ENCODE assay signal across 16 cellular contexts in the genomic region with DNA sequence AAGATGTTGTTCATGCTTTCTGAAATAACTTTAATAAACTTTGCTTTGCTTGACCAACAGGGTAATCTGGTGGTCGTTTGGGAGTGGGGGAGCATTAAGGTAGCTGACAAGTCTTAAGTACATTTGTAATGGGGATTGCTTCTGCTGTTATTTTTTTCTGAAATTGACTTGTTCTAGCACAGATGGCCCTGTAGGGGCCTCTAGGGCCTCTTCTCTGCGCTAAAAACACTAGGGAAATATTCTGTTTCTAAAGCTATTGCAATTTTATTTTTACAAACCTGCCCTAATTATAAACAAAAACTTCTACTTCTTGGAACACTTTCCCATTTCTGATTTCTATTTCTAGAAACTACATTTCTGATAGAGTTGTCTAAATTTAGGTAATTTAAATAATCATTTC.
A peak's percentile ranks its signal among the peaks of the same experiment; 100 is the strongest.
DNase-seq lines count a peak whose midpoint lies in the region; ATAC-seq and TF ChIP-seq lines count a peak whose summit lies in the region.
"Had no signal": no experiment of that assay in that cellular context is flagged by ENCODE, and none has a peak within 500 bp of the region (broad histone marks: within the 10 kb centered on the region; RNA-seq: fewer than 3 reads in every experiment).

No MANE protein-coding gene starts in this region.

- no peak overlapping the region for H3K27ac Mint-ChIP-seq in neural crest cell (ENCODE audit: unreplicated experiment)
- H3K27ac Mint-ChIP-seq: activated naive CD4-positive, alpha-beta T cell treated with anti-CD3 and anti-CD28 coated beads, Interleukin-2, amount 10 ng/mL, durations not matched to agents 7 days and 5 days; naive B cell had no signal

- TF ChIP-seq CTCF in GM12873 (IDR thresholded peaks at IDR 0.05; ENCODE audit: insufficient read depth, low read depth, low read length, missing control alignments), result peak; percentile 23
- TF ChIP-seq CTCF in WERI-Rb-1 (IDR thresholded peaks at IDR 0.05; ENCODE audit: low read depth, low read length), result peak; percentile 9; the same call in 1 of the 2 replicates
- TF ChIP-seq CTCF in neural crest cell (conservative IDR thresholded peaks at IDR 0.05), result peak; percentile 28

- no peaks in the 10 kb centered on the region for H3K9me3 ChIP-seq in WERI-Rb-1 (ENCODE audit: severe bottlenecking)
- H3K9me3 ChIP-seq: heart left ventricle, MG63 had no signal

- H3K27me3 Mint-ChIP-seq in neural crest cell (ENCODE audit: low read depth), result no peaks in the 10 kb centered on the region
- H3K27me3 Mint-ChIP-seq: activated naive CD4-positive, alpha-beta T cell treated with anti-CD3 and anti-CD28 coated beads, Interleukin-2, amount 10 ng/mL, durations not matched to agents 7 days and 5 days; naive B cell had no signal

- no peak overlapping the region for H3K4me3 Mint-ChIP-seq in neural crest cell
- H3K4me3 Mint-ChIP-seq: activated naive CD4-positive, alpha-beta T cell treated with anti-CD3 and anti-CD28 coated beads, Interleukin-2, amount 10 ng/mL, durations not matched to agents 7 days and 5 days; naive B cell had no signal

- H3K36me3 Mint-ChIP-seq in neural crest cell (ENCODE audit: low read depth), result no peaks in the 10 kb centered on the region
- H3K36me3 Mint-ChIP-seq: activated naive CD4-positive, alpha-beta T cell treated with anti-CD3 and anti-CD28 coated beads, Interleukin-2, amount 10 ng/mL, durations not matched to agents 7 days and 5 days; naive B cell had no signal

- H3K9me3 Mint-ChIP-seq in neural crest cell, result peaks cover 2% of the 10 kb centered on the region

- ATAC-seq in HG02798 (IDR thresholded peaks at IDR 0.05; ENCODE audit: poor library complexity, unreplicated experiment) (peak; percentile 41), HG02885 (IDR thresholded peaks at IDR 0.05; ENCODE audit: poor library complexity, unreplicated experiment) (no peak)
- ATAC-seq: heart left ventricle had no signal

- no peak overlapping the region for H3K27ac ChIP-seq in WERI-Rb-1
- H3K27ac ChIP-seq: heart left ventricle, RWPE1 had no signal

- no peak overlapping the region for H3K4me3 ChIP-seq in WERI-Rb-1 (ENCODE audit: low read depth, low read length)
- H3K4me3 ChIP-seq: heart left ventricle, MG63 had no signal

- no peaks in the 10 kb centered on the region for H3K27me3 ChIP-seq in WERI-Rb-1 (ENCODE audit: insufficient read depth, low read depth, severe bottlenecking)
- H3K27me3 ChIP-seq: heart left ventricle, MG63 had no signal

- H3K4me1 Mint-ChIP-seq in neural crest cell, result no peaks in the 10 kb centered on the region
- H3K4me1 Mint-ChIP-seq: activated naive CD4-positive, alpha-beta T cell treated with anti-CD3 and anti-CD28 coated beads, Interleukin-2, amount 10 ng/mL, durations not matched to agents 7 days and 5 days; naive B cell had no signal

- H3K36me3 ChIP-seq in WERI-Rb-1, result no peaks in the 10 kb centered on the region
- H3K36me3 ChIP-seq: heart left ventricle, MG63 had no signal

- DNase-seq in WERI-Rb-1, result no peak
- DNase-seq in neural crest cell (ENCODE audit: low read depth, low spot score), result no peak
- no peak for DNase-seq in activated naive CD4-positive, alpha-beta T cell treated with Interleukin-2 at 50 U/mL for 16 hours
- no peak for DNase-seq in NCI-H1417 treated with DMSO at 0.1 percent for 48 hours (lab: John Stamatoyannopoulos, UW)
- DNase-seq: activated naive CD4-positive, alpha-beta T cell treated with anti-CD3 and anti-CD28 coated beads, Interleukin-2, amount 10 ng/mL, durations not matched to agents 7 days and 5 days; heart left ventricle; islet precursor cell; mammary epithelial cell; MG63; naive B cell; posterior cingulate gyrus; stimulated activated CD8-positive, alpha-beta memory T cell treated with anti-CD3 and anti-CD28 coated beads, Interleukin-4, amount 100 ng/mL, for 48 hours had no signal
